ENCODE assay signal across 8 cellular contexts in the genomic region with DNA sequence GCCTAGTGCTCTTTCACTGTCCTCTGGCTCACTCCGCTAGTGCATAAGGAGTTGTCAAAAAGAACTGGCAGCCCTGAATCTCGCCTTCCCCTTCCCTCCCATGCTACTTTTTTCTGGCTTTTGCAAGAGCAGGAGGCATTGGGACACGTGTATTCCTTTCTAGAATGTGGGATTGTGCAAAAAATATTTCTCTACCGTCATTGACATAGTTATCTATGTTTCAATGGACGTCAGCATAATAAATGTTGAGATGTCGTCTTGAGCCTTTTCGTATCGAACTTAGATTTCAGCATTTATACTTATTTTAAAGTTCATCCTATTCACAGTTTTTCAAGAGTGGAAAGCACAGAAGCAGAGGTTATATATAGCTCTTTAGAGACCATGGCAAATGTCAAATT. TPM values are rescaled to one million over a fixed set of nuclear protein-coding genes. Genes with fewer than 3 reads are reported as not detected.
DNase-seq lines count a peak whose midpoint lies in the region; ATAC-seq and TF ChIP-seq lines count a peak whose summit lies in the region.

No MANE protein-coding gene starts in this region.

- POLR2A ChIA-PET in CD8-positive, alpha-beta T cell (lab: Charles Lee), result interaction anchor here (0.7 to 1.2 kb wide), 7 partner anchors 10 to 558 kb away, joined by 3 to 5 read pairs (median 4); no protein-coding TSS in a partner anchor
- POLR2A ChIA-PET in Panc1 (lab: Charles Lee), result no interaction called here

- peak overlapping the region; percentile 98 for H3K4me3 Mint-ChIP-seq in CD8-positive, alpha-beta T cell
- peak overlapping the region; percentile 92 for H3K4me3 Mint-ChIP-seq in osteocyte (ENCODE audit: unreplicated experiment)

- peak overlapping the region; percentile 98 for H3K27ac Mint-ChIP-seq in CD8-positive, alpha-beta T cell
- H3K27ac Mint-ChIP-seq in osteocyte (ENCODE audit: unreplicated experiment), result peak overlapping the region; percentile 99

- peaks cover 9% of the 10 kb centered on the region for H3K36me3 ChIP-seq in CD8-positive, alpha-beta T cell (ENCODE audit: insufficient read depth, low read length)
- peaks cover 28% of the 10 kb centered on the region for H3K36me3 ChIP-seq in Panc1 (ENCODE audit: control insufficient read depth, insufficient read depth, low read length)

- no peaks in the 10 kb centered on the region for H3K9me3 ChIP-seq in CD8-positive, alpha-beta T cell (ENCODE audit: low read length)
- H3K9me3 ChIP-seq in Panc1 (ENCODE audit: control insufficient read depth, insufficient read depth, low read depth, low read length), result no peaks in the 10 kb centered on the region

- H3K27ac ChIP-seq in CD8-positive, alpha-beta T cell (ENCODE audit: low read depth, low read length), result peak overlapping the region; percentile 96
- H3K27ac ChIP-seq in Panc1 (ENCODE audit: low read length), result peak overlapping the region; percentile 83
- H3K27ac ChIP-seq in epithelial cell of prostate, result peak overlapping the region; percentile 90

- no peaks in the 10 kb centered on the region for H3K27me3 ChIP-seq in CD8-positive, alpha-beta T cell (ENCODE audit: insufficient read depth, low read length)
- no peaks in the 10 kb centered on the region for H3K27me3 ChIP-seq in Panc1 (ENCODE audit: control insufficient read depth, insufficient read depth, low read length)

- peak overlapping the region; percentile 63 for H3K4me3 ChIP-seq in CD8-positive, alpha-beta T cell (ENCODE audit: low read depth, low read length)
- peak overlapping the region; percentile 96 to 99 for H3K4me3 ChIP-seq in Panc1 (ENCODE audit: low read depth in 2 of 2, low read length in 2 of 2)

- H3K27me3 Mint-ChIP-seq in CD8-positive, alpha-beta T cell (ENCODE audit: low read depth), result peaks cover 20% of the 10 kb centered on the region
- peaks cover 13% of the 10 kb centered on the region for H3K27me3 Mint-ChIP-seq in osteocyte (ENCODE audit: unreplicated experiment)

- no peak for DNase-seq in CD8-positive, alpha-beta T cell
- DNase-seq in Panc1 (ENCODE audit: low read depth, low spot score), result no peak
- no peak for DNase-seq in epithelial cell of prostate (ENCODE audit: low read depth, low spot score)
- no peak for DNase-seq in osteocyte (ENCODE audit: extremely low spot score, unreplicated experiment)
- DNase-seq in NCI-H748 treated with DMSO at 0.1 percent for 48 hours (lab: John Stamatoyannopoulos, UW), result no peak
- DNase-seq in COLO668 (lab: John Stamatoyannopoulos, UW; ENCODE audit: unreplicated experiment), result no peak
- DNase-seq in globus pallidus (ENCODE audit: low spot score), result no peak

- TF ChIP-seq CTCF in CD8-positive, alpha-beta T cell (IDR thresholded peaks at IDR 0.05), result no peak
- TF ChIP-seq CTCF in Panc1 (IDR thresholded peaks at IDR 0.05), result no peak
- TF ChIP-seq CTCF in osteocyte (IDR thresholded peaks at IDR 0.05), result no peak

- no peaks in the 10 kb centered on the region for H3K9me3 Mint-ChIP-seq in CD8-positive, alpha-beta T cell
- H3K9me3 Mint-ChIP-seq in osteocyte (ENCODE audit: unreplicated experiment), result no peaks in the 10 kb centered on the region

- peaks cover 12% of the 10 kb centered on the region for H3K4me1 ChIP-seq in CD8-positive, alpha-beta T cell (ENCODE audit: insufficient read depth, low read length)
- H3K4me1 ChIP-seq in Panc1 (ENCODE audit: control insufficient read depth, insufficient read depth, low read length), result peaks cover 13% of the 10 kb centered on the region

- H3K36me3 Mint-ChIP-seq in CD8-positive, alpha-beta T cell, result peaks cover 40% of the 10 kb centered on the region
- peaks cover 16% of the 10 kb centered on the region for H3K36me3 Mint-ChIP-seq in osteocyte (ENCODE audit: unreplicated experiment)

- CTCF ChIA-PET in CD8-positive, alpha-beta T cell (lab: Charles Lee), result interaction anchor here (1.1 to 1.2 kb wide), 2 partner anchors 36 to 146 kb away, joined by 3 to 5 read pairs; no protein-coding TSS in a partner anchor
- CTCF ChIA-PET in Panc1 (lab: Charles Lee), result interaction anchor here (1.1 kb wide), 1 partner anchor 159 kb away, joined by 3 read pairs; no protein-coding TSS in a partner anchor

- H3K4me1 Mint-ChIP-seq in CD8-positive, alpha-beta T cell (ENCODE audit: low read depth), result peaks cover 36% of the 10 kb centered on the region
- H3K4me1 Mint-ChIP-seq in osteocyte (ENCODE audit: unreplicated experiment), result peaks cover 18% of the 10 kb centered on the region

- no TSS peak for BruUV-seq in Panc1 (replicated peaks; lab: Mats Ljungman, UMichigan)

- intact Hi-C loops in CD8-positive, alpha-beta T cell (cut with DNase I, micrococcal nuclease), result loop anchor here (1.0 to 10.0 kb wide), 3 partner anchors 14 to 443 kb away; a partner anchor contains a TSS
- intact Hi-C loops in Panc1 (cut with micrococcal nuclease; ENCODE audit: unreplicated experiment), result no loop called here

- in situ Hi-C loops in Panc1 (cut with HindIII; ENCODE audit: low pct_unique_long_range_greater_than_20kb, low sequenced_read_pairs), result no loop called here

- ATAC-seq in CD8-positive, alpha-beta T cell, result no peak
- ATAC-seq in Panc1, result no peak
- ATAC-seq in GM21528 (IDR thresholded peaks at IDR 0.05; ENCODE audit: low FRiP score, unreplicated experiment), result no peak

RNA-seq across cellular contexts. Expression of a gene that starts 0.7 kb away (rescaled TPM):
- 10 to 100 TPM; 51.3 to 53.7 TPM for total RNA-seq in CD8-positive, alpha-beta T cell
- total RNA-seq in Panc1 (2021; ENCODE audit: unreplicated experiment) (9.1 TPM), osteocyte (20.2 and 20.7 TPM in 2 replicates)
- polyA plus RNA-seq in Panc1 (2012; ENCODE audit: insufficient read length), result 4.3 TPM

RNA-seq across cellular contexts. Expression of a gene that starts 37.2 kb away (rescaled TPM):
- total RNA-seq in CD8-positive, alpha-beta T cell, result not detected
- total RNA-seq in Panc1 (2021; ENCODE audit: unreplicated experiment) (0.39 TPM), osteocyte (3.4 and 3.9 TPM in 2 replicates)
- polyA plus RNA-seq in Panc1 (2012; ENCODE audit: insufficient read length), result not detected
